ENCODE assay signal across 8 cellular contexts in genomic region chr19:53308339-53308811, GRCh38. TPM values are rescaled to one million over a fixed set of nuclear protein-coding genes. Genes with fewer than 3 reads are reported as not detected.
DNase-seq lines count a peak whose midpoint lies in the region; ATAC-seq and TF ChIP-seq lines count a peak whose summit lies in the region.

No MANE protein-coding gene starts in this region.

- no peaks in the 10 kb centered on the region for H3K4me1 ChIP-seq in adrenal gland (replicated peaks in 1 of 2)
- H3K4me1 ChIP-seq in upper lobe of left lung = peaks cover 0 to 8% (median 1%) of the 10 kb centered on the region in 4 donors

- peak; percentile 24 to 57 (median 40) for TF ChIP-seq CTCF in adrenal gland (IDR thresholded peaks at IDR 0.05)
- TF ChIP-seq CTCF in upper lobe of left lung (IDR thresholded peaks at IDR 0.05) = peak in 5 of 6 experiments; percentile 44 to 72 (median 51)

- H3K9me3 ChIP-seq in adrenal gland (replicated peaks in 1 of 3) (no peaks in the 10 kb centered on the region), upper lobe of left lung (peaks cover 0 to 11% (median 5%) of the 10 kb centered on the region in 4 donors)

- H3K27me3 ChIP-seq in adrenal gland (no peaks in the 10 kb centered on the region), upper lobe of left lung (no peaks in the 10 kb centered on the region)

- H3K4me3 ChIP-seq in adrenal gland (no peak overlapping the region), upper lobe of left lung (peak overlapping the region in 1 of 4 donors; percentile 11)

- TF ChIP-seq EP300 in upper lobe of left lung (IDR thresholded peaks at IDR 0.05) = no peak

- ATAC-seq in upper lobe of left lung (ENCODE audit: low FRiP score in 2 of 2) = peak in 1 of 2 donors; percentile 51
- no peak for ATAC-seq in HG02610 (IDR thresholded peaks at IDR 0.05; ENCODE audit: unreplicated experiment)
- ATAC-seq in GM19395 (IDR thresholded peaks at IDR 0.05; ENCODE audit: unreplicated experiment) = no peak

- no peak for TF ChIP-seq POLR2A in adrenal gland (IDR thresholded peaks at IDR 0.05)
- TF ChIP-seq POLR2A in upper lobe of left lung (IDR thresholded peaks at IDR 0.05) = no peak

- 3 to 4% (median 4%) methylated on average over 7 to 32 of the region's 32 CpGs for WGBS in adrenal gland, 4 donors
- 3 to 8% methylated on average over 12 to 30 of the region's 32 CpGs for WGBS in upper lobe of left lung, 2 donors

- peak; percentile 6 for DNase-seq in stimulated activated CD4-positive, alpha-beta T cell treated with anti-CD3 and anti-CD28 coated beads, Interleukin-15, amount 100 ng/mL, for 24 hours
- DNase-seq in stimulated activated CD4-positive, alpha-beta T cell treated with anti-CD3 and anti-CD28 coated beads, Interleukin-4, amount 100 ng/mL, for 24 hours = no peak
- DNase-seq in adrenal gland = peak in 5 of 7 donors; percentile 26 to 54 (median 35)
- DNase-seq in iPS-NIHi7 (ENCODE audit: extremely low spot score) = peak; percentile 89
- DNase-seq in upper lobe of left lung = peak in 1 of 2 donors; percentile 73
- no peak for DNase-seq in epidermal melanocyte (ENCODE audit: insufficient read length, low spot score)

- H3K27ac ChIP-seq in adrenal gland (no peak overlapping the region), upper lobe of left lung (no peak overlapping the region)

- no peaks in the 10 kb centered on the region for H3K36me3 ChIP-seq in adrenal gland (replicated peaks in 1 of 2)
- no peaks in the 10 kb centered on the region for H3K36me3 ChIP-seq in upper lobe of left lung

- intact Hi-C loops in adrenal gland (cut with DNase I) = no loop called here

RNA-seq across cellular contexts. Expression of gene ZNF845, which starts 25.2 kb away (rescaled TPM):
- total RNA-seq in adrenal gland = 1 to 10 TPM; 2.9 to 6.6 (median 5.1) TPM
- polyA plus RNA-seq in adrenal gland = 1 to 10 TPM; 1.5 to 5.2 (median 2.3) TPM
- 10 to 100 TPM in 1 of 6 donors, 1 to 10 TPM in 5; 3.2 to 11.4 (median 6.2) TPM for total RNA-seq in upper lobe of left lung

RNA-seq across cellular contexts. Expression of gene VN1R4, which starts 40.9 kb away (rescaled TPM):
- total RNA-seq in adrenal gland (not detected), upper lobe of left lung (not detected)
- polyA plus RNA-seq in adrenal gland = not detected

RNA-seq across cellular contexts. Expression of gene VN1R2, which starts 50.3 kb away (rescaled TPM):
- not detected for total RNA-seq in adrenal gland
- polyA plus RNA-seq in adrenal gland = not detected
- not detected for total RNA-seq in upper lobe of left lung

RNA-seq across cellular contexts. Expression of gene ZNF677, which starts 53.7 kb away (rescaled TPM):
- total RNA-seq in adrenal gland = 10 to 100 TPM in 6 of 8 donors, 1 to 10 TPM in 2; 6.9 to 26.6 (median 20.7) TPM
- polyA plus RNA-seq in adrenal gland = 10 to 100 TPM in 1 of 3 donors, 1 to 10 TPM in 2; 6.9 to 22.4 (median 7.6) TPM
- 10 to 100 TPM in 4 of 6 donors, 1 to 10 TPM in 2; 5.2 to 19.9 (median 12.5) TPM for total RNA-seq in upper lobe of left lung

RNA-seq across cellular contexts. Expression of gene ZNF525, which starts 57.1 kb away (rescaled TPM):
- total RNA-seq in adrenal gland (10 to 100 TPM in 4 of 8 donors, 1 to 10 TPM in 4; 3.0 to 20.7 (median 9.8) TPM), upper lobe of left lung (10 to 100 TPM in 3 of 6 donors, 1 to 10 TPM in 3; 2.4 to 15.7 (median 9.9) TPM)
- 1 to 10 TPM; 5.7 to 9.5 (median 8.2) TPM for polyA plus RNA-seq in adrenal gland

Comparison
In these comparisons a context has a peak if more than half of its experiments do, and no peak if none do; other contexts are left out.
1. DNase-seq: peak in stimulated activated CD4-positive, alpha-beta T cell treated with anti-CD3 and anti-CD28 coated beads, Interleukin-15, amount 100 ng/mL, for 24 hours (single experiment), adrenal gland (5 of 7) and iPS-NIHi7 (single experiment); none in stimulated activated CD4-positive, alpha-beta T cell treated with anti-CD3 and anti-CD28 coated beads, Interleukin-4, amount 100 ng/mL, for 24 hours (single experiment) and epidermal melanocyte (single experiment).